Comparison of ENCODE assay signal across 1 cellular context in the genomic region with DNA sequence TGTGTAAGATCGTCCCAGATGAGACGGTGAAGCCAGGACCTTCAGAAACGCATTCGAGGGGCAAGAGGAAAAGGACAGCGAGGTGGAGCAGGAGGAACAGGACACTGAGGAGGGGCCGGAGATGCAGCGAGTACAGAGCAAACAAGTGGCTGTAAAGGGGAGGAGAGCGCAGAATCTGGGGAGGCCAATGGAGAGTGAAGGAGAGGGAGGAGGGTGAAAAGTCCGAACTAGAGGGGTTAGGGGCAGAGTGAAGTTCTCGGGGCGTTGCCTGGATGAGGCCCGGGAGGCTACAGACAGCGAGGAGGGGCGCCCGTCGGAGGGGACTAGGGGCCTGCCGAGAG.
TF ChIP-seq lines count a peak whose summit lies in the region.

No MANE protein-coding gene starts in this region.

TF ChIP-seq in IMR-90, 13 proteins besides CTCF, POLR2A, EP300 and RAD21:
- TF ChIP-seq, protein P1, sequence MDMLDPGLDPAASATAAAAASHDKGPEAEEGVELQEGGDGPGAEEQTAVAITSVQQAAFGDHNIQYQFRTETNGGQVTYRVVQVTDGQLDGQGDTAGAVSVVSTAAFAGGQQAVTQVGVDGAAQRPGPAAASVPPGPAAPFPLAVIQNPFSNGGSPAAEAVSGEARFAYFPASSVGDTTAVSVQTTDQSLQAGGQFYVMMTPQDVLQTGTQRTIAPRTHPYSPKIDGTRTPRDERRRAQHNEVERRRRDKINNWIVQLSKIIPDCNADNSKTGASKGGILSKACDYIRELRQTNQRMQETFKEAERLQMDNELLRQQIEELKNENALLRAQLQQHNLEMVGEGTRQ (IDR thresholded peaks at IDR 0.05; ENCODE audit: low read depth, low read length) = no peak
- TF ChIP-seq SMC3 (IDR thresholded peaks at IDR 0.05; ENCODE audit: low read depth, low read length) = no peak
- TF ChIP-seq, protein P2, sequence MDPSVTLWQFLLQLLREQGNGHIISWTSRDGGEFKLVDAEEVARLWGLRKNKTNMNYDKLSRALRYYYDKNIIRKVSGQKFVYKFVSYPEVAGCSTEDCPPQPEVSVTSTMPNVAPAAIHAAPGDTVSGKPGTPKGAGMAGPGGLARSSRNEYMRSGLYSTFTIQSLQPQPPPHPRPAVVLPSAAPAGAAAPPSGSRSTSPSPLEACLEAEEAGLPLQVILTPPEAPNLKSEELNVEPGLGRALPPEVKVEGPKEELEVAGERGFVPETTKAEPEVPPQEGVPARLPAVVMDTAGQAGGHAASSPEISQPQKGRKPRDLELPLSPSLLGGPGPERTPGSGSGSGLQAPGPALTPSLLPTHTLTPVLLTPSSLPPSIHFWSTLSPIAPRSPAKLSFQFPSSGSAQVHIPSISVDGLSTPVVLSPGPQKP (IDR thresholded peaks at IDR 0.05; ENCODE audit: borderline replicate concordance, low read depth, low read length) = no peak
- no peak for TF ChIP-seq CEBPB (IDR thresholded peaks at IDR 0.05; ENCODE audit: low read depth, low read length)
- TF ChIP-seq NFE2L2 (IDR thresholded peaks at IDR 0.05; ENCODE audit: low read depth, low read length) = no peak
- TF ChIP-seq MAFK (IDR thresholded peaks at IDR 0.05; ENCODE audit: low read depth, low read length) = no peak
- no peak for TF ChIP-seq RFX5 (IDR thresholded peaks at IDR 0.05; ENCODE audit: low read depth, low read length)
- no peak for TF ChIP-seq RCOR1 (IDR thresholded peaks at IDR 0.05; ENCODE audit: insufficient replicate concordance, low read length)
- TF ChIP-seq FOS (IDR thresholded peaks at IDR 0.05; ENCODE audit: low read depth, low read length) = no peak
